30 cellular contexts compared by ENCODE assay signal in genomic region chr13:109150691-109151090, GRCh38.
"Had no signal": no experiment of that assay in that cellular context is flagged by ENCODE, and none has a peak within 500 bp of the region (broad histone marks: within the 10 kb centered on the region; RNA-seq: fewer than 3 reads in every experiment).

No MANE protein-coding gene starts in this region.

- H3K27ac ChIP-seq: ascending aorta, body of pancreas, KMS-11, VCaP had no signal

- H3K27me3 Mint-ChIP-seq: central memory CD8-positive, alpha-beta T cell had no signal

- H3K9me3 ChIP-seq: ascending aorta, body of pancreas, SK-N-SH had no signal

- H3K9me3 Mint-ChIP-seq: activated CD4-positive, alpha-beta memory T cell treated with anti-CD3 and anti-CD28 coated beads for 36 hours; activated CD4-positive, alpha-beta T cell treated with anti-CD3 and anti-CD28 coated beads, Interleukin-2, amount 10 ng/mL, durations not matched to agents 7 days and 5 days; activated naive CD4-positive, alpha-beta T cell treated with anti-CD3 and anti-CD28 coated beads, Interleukin-2, amount 50 U/mL, for 72 hours; activated naive CD8-positive, alpha-beta T cell treated with anti-CD3 and anti-CD28 coated beads, Interleukin-2, amount 50 U/mL, for 24 hours; activated T-cell treated with anti-CD3 and anti-CD28 coated beads, Interleukin-2, amount 50 U/mL, for 4 hours; central memory CD8-positive, alpha-beta T cell had no signal

- H3K4me1 Mint-ChIP-seq: activated CD4-positive, alpha-beta T cell treated with anti-CD3 and anti-CD28 coated beads, Interleukin-2, amount 10 ng/mL, durations not matched to agents 7 days and 5 days; activated naive CD8-positive, alpha-beta T cell treated with anti-CD3 and anti-CD28 coated beads, Interleukin-2, amount 50 U/mL, for 24 hours; central memory CD8-positive, alpha-beta T cell had no signal

- H3K27me3 ChIP-seq: ascending aorta, body of pancreas had no signal

- H3K27ac Mint-ChIP-seq: activated CD4-positive, alpha-beta memory T cell treated with anti-CD3 and anti-CD28 coated beads for 36 hours; activated CD4-positive, alpha-beta T cell treated with anti-CD3 and anti-CD28 coated beads, Interleukin-2, amount 10 ng/mL, durations not matched to agents 7 days and 5 days; activated naive CD4-positive, alpha-beta T cell treated with anti-CD3 and anti-CD28 coated beads, Interleukin-2, amount 50 U/mL, for 72 hours; activated naive CD8-positive, alpha-beta T cell treated with anti-CD3 and anti-CD28 coated beads, Interleukin-2, amount 50 U/mL, for 24 hours had no signal

- H3K4me3 Mint-ChIP-seq: activated CD4-positive, alpha-beta memory T cell treated with anti-CD3 and anti-CD28 coated beads for 36 hours; activated CD4-positive, alpha-beta T cell treated with anti-CD3 and anti-CD28 coated beads, Interleukin-2, amount 10 ng/mL, durations not matched to agents 7 days and 5 days; activated naive CD8-positive, alpha-beta T cell treated with anti-CD3 and anti-CD28 coated beads, Interleukin-2, amount 50 U/mL, for 24 hours; activated T-cell treated with anti-CD3 and anti-CD28 coated beads, Interleukin-2, amount 50 U/mL, for 4 hours; central memory CD8-positive, alpha-beta T cell had no signal

- H3K4me3 ChIP-seq: ascending aorta, body of pancreas had no signal

- DNase-seq: activated CD4-positive, alpha-beta memory T cell treated with anti-CD3 and anti-CD28 coated beads for 36 hours; activated CD4-positive, alpha-beta T cell treated with anti-CD3 and anti-CD28 coated beads, Interleukin-2, amount 10 ng/mL, durations not matched to agents 7 days and 5 days; activated CD4-positive, CD25-positive, alpha-beta regulatory T cell; activated CD8-positive, alpha-beta memory T cell treated with anti-CD3 and anti-CD28 coated beads for 24 hours; activated effector memory CD4-positive, alpha-beta T cell treated with anti-CD3 and anti-CD28 coated beads, Interleukin-2, amount 50 U/mL, for 16 hours; activated naive CD4-positive, alpha-beta T cell treated with Interleukin-2 at 50 U/mL for 16 hours; activated naive CD8-positive, alpha-beta T cell treated with anti-CD3 and anti-CD28 coated beads, Interleukin-2, amount 50 U/mL, for 24 hours; activated T-cell treated with anti-CD3 and anti-CD28 coated beads, Interleukin-2, amount 50 U/mL, for 4 hours; amniotic stem cell; body of pancreas; MM.1S; NCI-H1105; NCI-H1436; NCI-H1694 treated with DMSO at 0.1 percent for 48 hours; NCI-H2081; NCI-H2171; NCI-H2227 treated with DMSO at 0.1 percent for 48 hours; NCI-H446 treated with DMSO at 0.1 percent for 48 hours; NCI-H524 treated with DMSO at 0.1 percent for 48 hours; NCI-H748 treated with DMSO at 0.1 percent for 48 hours; NK-92 treated with Interleukin-12 subunit alpha and Interleukin-12 subunit beta, amount 100 ng/mL, for 24 hours; SIG-M5; SK-N-SH; T-helper 1 cell had no signal

- H3K4me1 ChIP-seq: body of pancreas had no signal

- H3K36me3 ChIP-seq: ascending aorta had no signal

- ATAC-seq: activated naive CD4-positive, alpha-beta T cell treated with anti-CD3 and anti-CD28 coated beads, Interleukin-2, amount 50 U/mL, for 72 hours; activated naive CD8-positive, alpha-beta T cell treated with anti-CD3 and anti-CD28 coated beads, Interleukin-2, amount 50 U/mL, for 24 hours; activated T-cell treated with anti-CD3 and anti-CD28 coated beads, Interleukin-2, amount 50 U/mL, for 4 hours; body of pancreas; PC-3 had no signal

- H3K36me3 Mint-ChIP-seq: activated CD4-positive, alpha-beta memory T cell treated with anti-CD3 and anti-CD28 coated beads for 36 hours; activated naive CD4-positive, alpha-beta T cell treated with anti-CD3 and anti-CD28 coated beads, Interleukin-2, amount 50 U/mL, for 72 hours had no signal
